ENCODE assay signal across 8 cellular contexts in the genomic region with DNA sequence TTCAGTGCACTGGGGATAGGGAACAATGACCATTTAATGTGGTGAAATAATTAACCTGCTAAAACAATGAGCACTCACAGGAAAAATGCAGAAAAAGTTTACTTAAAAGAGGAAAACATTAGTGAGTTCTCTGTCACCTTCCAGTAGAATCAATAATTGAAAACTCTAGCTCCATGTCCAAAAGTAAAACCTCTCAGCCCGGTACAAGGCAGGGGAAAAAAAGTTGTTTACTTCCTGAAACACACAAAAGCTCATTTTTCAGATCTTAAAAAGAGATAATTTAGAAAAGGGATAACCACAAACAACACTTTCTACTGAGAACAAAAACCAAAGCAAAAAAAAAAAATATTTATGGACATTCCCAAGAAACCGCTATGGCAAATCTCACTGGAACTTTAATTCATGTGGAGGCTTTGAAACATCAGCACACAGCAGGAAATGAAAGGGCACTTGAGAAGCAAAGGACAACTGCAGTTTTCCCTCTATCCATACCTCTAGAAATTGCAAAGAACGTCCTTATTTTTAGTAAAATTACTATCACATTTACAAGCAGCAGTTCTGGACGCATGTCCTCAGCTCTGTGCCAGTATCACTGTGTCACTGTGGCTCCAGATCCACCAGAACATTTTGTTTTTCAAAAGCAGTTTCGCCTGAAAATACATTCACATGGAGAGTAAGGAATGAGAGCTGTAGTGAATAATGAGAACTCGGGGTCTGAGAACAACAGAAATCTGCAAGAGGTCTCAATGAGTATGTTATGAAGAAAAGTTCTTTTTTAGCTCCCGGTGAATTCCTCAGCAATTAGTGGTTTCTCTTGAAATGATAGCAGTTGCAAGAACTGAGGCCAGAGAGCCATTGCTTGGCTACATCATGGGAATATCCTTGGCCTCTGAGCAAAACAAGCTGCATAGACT. TPM values are rescaled to one million over a fixed set of nuclear protein-coding genes. Genes with fewer than 3 reads are reported as not detected.
A peak's percentile ranks its signal among the peaks of the same experiment; 100 is the strongest.
DNase-seq lines count a peak whose midpoint lies in the region; ATAC-seq, FAIRE-seq and TF ChIP-seq lines count a peak whose summit lies in the region.

No MANE protein-coding gene starts in this region.

- H3K9ac ChIP-seq in K562 (ENCODE audit: insufficient read depth in 1 of 2, low read depth in 2 of 2, low read length in 2 of 2) (peak overlapping the region in 1 of 2 experiments; percentile 61; a peak in 2 of 4 replicates), iPS-18a (ENCODE audit: low read length) (peak overlapping the region; percentile 16), smooth muscle cell (ENCODE audit: low read depth) (no peak overlapping the region)

- H3K4me2 ChIP-seq in K562 (ENCODE audit: insufficient read depth, low read length) (peak overlapping the region; percentile 47), smooth muscle cell (peak overlapping the region; percentile 73)

- in situ Hi-C loops in K562 (cut with MboI): no loop called here

- H2AFZ ChIP-seq in K562 (ENCODE audit: low read depth, low read length) (peak overlapping the region; percentile 98), smooth muscle cell (ENCODE audit: low read depth) (peak overlapping the region; percentile 56)

- no peaks in the 10 kb centered on the region for H3K9me3 ChIP-seq in K562 (replicated peaks; ENCODE audit: control insufficient read depth, insufficient read depth, low read depth, low read length)
- H3K9me3 ChIP-seq in iPS-18a (ENCODE audit: control insufficient read depth, low read depth, low read length): no peaks in the 10 kb centered on the region
- H3K9me3 ChIP-seq in smooth muscle cell (replicated peaks; ENCODE audit: low read depth): no peaks in the 10 kb centered on the region

- TF ChIP-seq RAD21 in K562 (CRISPR knock-in tag; conservative IDR thresholded peaks at IDR 0.05 in 1 of 2, IDR thresholded peaks at IDR 0.05 in 1 of 2): no peak

- WGBS in K562 (ENCODE audit: insufficient coverage, low coverage, missing lambda C conversion rate): 15% methylated on average over 7 of the region's 7 CpGs
- 13% methylated on average over 7 of the region's 7 CpGs for WGBS in smooth muscle cell (ENCODE audit: low lambda C conversion rate)

- peaks cover 9% of the 10 kb centered on the region for H3F3A ChIP-seq in smooth muscle cell (ENCODE audit: low read depth)

- ATAC-seq in K562: peak; percentile 70
- ATAC-seq in HG02840 (IDR thresholded peaks at IDR 0.05; ENCODE audit: low FRiP score, unreplicated experiment): no peak

- CTCF ChIA-PET in K562 (lab: Yijun Ruan, JAX; ENCODE audit: low intra/inter-chr PET ratio): no interaction called here

- H3K27ac ChIP-seq in K562 (ENCODE audit: extremely low read depth, low read depth, low read length): peak overlapping the region; percentile 66
- H3K27ac ChIP-seq in iPS-18a (ENCODE audit: low read length): peak overlapping the region; percentile 48
- H3K27ac ChIP-seq in smooth muscle cell (ENCODE audit: low read depth): peak overlapping the region; percentile 87

- DNase-seq in HT1080 (ENCODE audit: low read depth) (peak; percentile 13), K562 (ENCODE audit: extremely low read depth in 1 of 4, low spot score in 3 of 4) (no peak), smooth muscle cell (lab: John Stamatoyannopoulos, UW; ENCODE audit: unreplicated experiment) (no peak), T-helper 9 cell (no peak), epidermal melanocyte (ENCODE audit: insufficient read length, low spot score) (no peak)
- no peak for DNase-seq in stimulated activated CD8-positive, alpha-beta memory T cell treated with anti-CD3 and anti-CD28 coated beads, Interleukin-4, amount 100 ng/mL, for 48 hours

- H3K4me1 ChIP-seq in K562 (replicated peaks in 1 of 2; ENCODE audit: control insufficient read depth in 2 of 2, insufficient read depth in 2 of 2, low read length in 2 of 2) (peaks cover 0 to 13% of the 10 kb centered on the region in 2 experiments; a peak in 1 of 5 replicates), iPS-18a (ENCODE audit: control insufficient read depth, low read depth, low read length) (peaks cover 26% of the 10 kb centered on the region), smooth muscle cell (ENCODE audit: low read depth) (peaks cover 15% of the 10 kb centered on the region)

- H3K27me3 ChIP-seq in K562 (ENCODE audit: control insufficient read depth in 2 of 2, insufficient read depth in 2 of 2, low read length in 2 of 2): no peaks in the 10 kb centered on the region
- H3K27me3 ChIP-seq in iPS-18a (ENCODE audit: control insufficient read depth, insufficient read depth, low read length): no peaks in the 10 kb centered on the region
- H3K27me3 ChIP-seq in smooth muscle cell (ENCODE audit: low read depth): no peaks in the 10 kb centered on the region

- BruUV-seq in K562 (replicated peaks; lab: Mats Ljungman, UMichigan): no TSS peak

- no peaks in the 10 kb centered on the region for H3K36me3 ChIP-seq in K562 (ENCODE audit: control insufficient read depth, insufficient read depth, low read length)
- H3K36me3 ChIP-seq in iPS-18a (ENCODE audit: control insufficient read depth, low read depth, low read length): no peaks in the 10 kb centered on the region
- no peaks in the 10 kb centered on the region for H3K36me3 ChIP-seq in smooth muscle cell (ENCODE audit: low read depth)

- no peak for TF ChIP-seq POLR2A in K562 (conservative IDR thresholded peaks at IDR 0.05)

- H3K79me2 ChIP-seq in K562 (ENCODE audit: control insufficient read depth, insufficient read depth, low read length): no peaks in the 10 kb centered on the region
- H3K79me2 ChIP-seq in smooth muscle cell (ENCODE audit: low read depth): no peaks in the 10 kb centered on the region

- no peak for TF ChIP-seq CTCF in K562 (IDR thresholded peaks at IDR 0.05 in 2 of 3, conservative IDR thresholded peaks at IDR 0.05 in 1 of 3; ENCODE audit: insufficient read depth in 2 of 3, low read depth in 1 of 3, low read length in 3 of 3)
- no peak for TF ChIP-seq CTCF in smooth muscle cell (IDR thresholded peaks at IDR 0.05; ENCODE audit: borderline replicate concordance, insufficient read depth, poor library complexity, severe bottlenecking)

- TF ChIP-seq EP300 in K562 (IDR thresholded peaks at IDR 0.05; ENCODE audit: low read length): no peak

- intact Hi-C loops in K562 (cut with micrococcal nuclease): no loop called here

- POLR2A ChIA-PET in K562 (lab: Yijun Ruan, JAX): interaction anchor here (0.7 kb wide), 1 partner anchor 12 kb away, joined by 4 read pairs; no protein-coding TSS in a partner anchor

- peak; percentile 6 for FAIRE-seq in K562 (lab: Jason Lieb, UNC)

- H3K9me1 ChIP-seq in K562 (ENCODE audit: control insufficient read depth, insufficient read depth, low read length): no peaks in the 10 kb centered on the region

- no peak overlapping the region for H3K4me3 ChIP-seq in K562
- peak overlapping the region; percentile 29 for H3K4me3 ChIP-seq in iPS-18a (ENCODE audit: low read length)
- peak overlapping the region; percentile 8 for H3K4me3 ChIP-seq in smooth muscle cell

- no peaks in the 10 kb centered on the region for H4K20me1 ChIP-seq in K562 (replicated peaks; ENCODE audit: control insufficient read depth, insufficient read depth, low read length)
- no peaks in the 10 kb centered on the region for H4K20me1 ChIP-seq in smooth muscle cell (ENCODE audit: low read depth)

RNA-seq across cellular contexts. Expression of a gene that starts 44.7 kb away (rescaled TPM):
- under 0.01 and 0.06 TPM in 2 replicates for total RNA-seq in HT1080 (2014; rRNA removed; shearing (Covaris generic))
- 0.36 and 0.61 TPM in 2 replicates for polyA plus RNA-seq in HT1080 (2015; cell fraction: cytosol; rRNA removed)
- polyA plus RNA-seq in HT1080 (2015; cell fraction: nucleus; rRNA removed): 0.88 and 1.2 TPM in 2 replicates
- total RNA-seq in K562 (2011; cell fraction: chromatin; rRNA removed; ENCODE audit: low replicate concordance): 0.63 and 1.0 TPM in 2 replicates
- total RNA-seq in K562 (2011; cell fraction: nucleolus; rRNA removed): 0.26 and 0.33 TPM in 2 replicates
- 0.44 and 0.46 TPM in 2 replicates for total RNA-seq in K562 (2011; cell fraction: nucleoplasm; rRNA removed)
- 0.05 and 0.12 TPM in 2 replicates for total RNA-seq in K562 (2014; rRNA removed)
- 0.18 and 0.32 TPM in 2 replicates for total RNA-seq in K562 (2014; rRNA removed; fragmentation: Illumina TruSeq; extraction: Trizol)
- 0.25 and 0.30 TPM in 2 replicates for total RNA-seq in K562 (2015; rRNA removed; fragmentation: Illumina TruSeq; extraction: Trizol)
- total RNA-seq in K562 (2021): 0.31 and 0.36 TPM in 2 replicates
- polyA plus RNA-seq in K562 (2011; rRNA removed): 0.40 and 0.45 TPM in 2 replicates
- polyA plus RNA-seq in K562 (2011; cell fraction: cytosol; rRNA removed): 0.04 and 0.10 TPM in 2 replicates
- 0.36 and 0.38 TPM in 2 replicates for polyA plus RNA-seq in K562 (2011; cell fraction: nucleus; rRNA removed)
- polyA plus RNA-seq in K562 (2012): 0.11 and 0.20 TPM in 2 replicates
- polyA plus RNA-seq in K562 (2014; fragmentation: Illumina TruSeq; extraction: Trizol): 0.25 and 0.42 TPM in 2 replicates
- polyA plus RNA-seq in K562 (2014; fragmentation: Nextera tagmentation; extraction: Ambion mirVana): under 1 TPM; 0.03 to 0.14 TPM
- 0.15 and 0.16 TPM in 2 replicates for polyA plus RNA-seq in K562 (2014; rRNA removed)
- polyA minus RNA-seq in K562 (2011; rRNA and poly(A)+ RNA removed): 0.51 and 1.1 TPM in 2 replicates
- not detected in 2 replicates for polyA minus RNA-seq in K562 (2011; cell fraction: cytosol; rRNA and poly(A)+ RNA removed)
- polyA minus RNA-seq in K562 (2011; cell fraction: nucleus; rRNA and poly(A)+ RNA removed): 0.33 and 0.40 TPM in 2 replicates
- total RNA-seq in smooth muscle cell: 0.18 and 0.99 TPM in 2 replicates
- polyA plus RNA-seq in smooth muscle cell: 1.2 and 1.3 TPM in 2 replicates

RNA-seq across cellular contexts. Expression of a gene that starts 58.1 kb away (rescaled TPM):
- 21.5 and 22.1 TPM in 2 replicates for total RNA-seq in HT1080 (2014; rRNA removed; shearing (Covaris generic))
- 19.2 and 24.4 TPM in 2 replicates for polyA plus RNA-seq in HT1080 (2015; cell fraction: cytosol; rRNA removed)
- polyA plus RNA-seq in HT1080 (2015; cell fraction: nucleus; rRNA removed): 25.0 and 31.3 TPM in 2 replicates
- 7.1 and 33.2 TPM in 2 replicates for total RNA-seq in K562 (2011; cell fraction: chromatin; rRNA removed; ENCODE audit: low replicate concordance)
- total RNA-seq in K562 (2011; cell fraction: nucleolus; rRNA removed): 3.5 and 5.3 TPM in 2 replicates
- 11.3 and 18.7 TPM in 2 replicates for total RNA-seq in K562 (2011; cell fraction: nucleoplasm; rRNA removed)
- total RNA-seq in K562 (2014; rRNA removed): 8.2 and 8.5 TPM in 2 replicates
- total RNA-seq in K562 (2014; rRNA removed; fragmentation: Illumina TruSeq; extraction: Trizol): 13.1 and 17.5 TPM in 2 replicates
- total RNA-seq in K562 (2015; rRNA removed; fragmentation: Illumina TruSeq; extraction: Trizol): 15.2 and 17.7 TPM in 2 replicates
- total RNA-seq in K562 (2021): 9.5 and 10.6 TPM in 2 replicates
- 10.0 and 11.7 TPM in 2 replicates for polyA plus RNA-seq in K562 (2011; rRNA removed)
- 1.4 and 2.8 TPM in 2 replicates for polyA plus RNA-seq in K562 (2011; cell fraction: cytosol; rRNA removed)
- 2.9 and 5.0 TPM in 2 replicates for polyA plus RNA-seq in K562 (2011; cell fraction: nucleus; rRNA removed)
- 6.2 and 7.9 TPM in 2 replicates for polyA plus RNA-seq in K562 (2012)
- polyA plus RNA-seq in K562 (2014; fragmentation: Illumina TruSeq; extraction: Trizol): 6.6 and 7.6 TPM in 2 replicates
- 1 to 10 TPM; 2.3 to 3.0 TPM for polyA plus RNA-seq in K562 (2014; fragmentation: Nextera tagmentation; extraction: Ambion mirVana)
- polyA plus RNA-seq in K562 (2014; rRNA removed): 4.5 TPM in 2 replicates
- polyA minus RNA-seq in K562 (2011; rRNA and poly(A)+ RNA removed): 18.0 and 24.4 TPM in 2 replicates
- polyA minus RNA-seq in K562 (2011; cell fraction: cytosol; rRNA and poly(A)+ RNA removed): 7.1 and 7.9 TPM in 2 replicates
- polyA minus RNA-seq in K562 (2011; cell fraction: nucleus; rRNA and poly(A)+ RNA removed): 8.5 and 15.6 TPM in 2 replicates
- 165 and 190 TPM in 2 replicates for total RNA-seq in smooth muscle cell
- 26.6 and 33.5 TPM in 2 replicates for polyA plus RNA-seq in smooth muscle cell
